In the genomic region with DNA sequence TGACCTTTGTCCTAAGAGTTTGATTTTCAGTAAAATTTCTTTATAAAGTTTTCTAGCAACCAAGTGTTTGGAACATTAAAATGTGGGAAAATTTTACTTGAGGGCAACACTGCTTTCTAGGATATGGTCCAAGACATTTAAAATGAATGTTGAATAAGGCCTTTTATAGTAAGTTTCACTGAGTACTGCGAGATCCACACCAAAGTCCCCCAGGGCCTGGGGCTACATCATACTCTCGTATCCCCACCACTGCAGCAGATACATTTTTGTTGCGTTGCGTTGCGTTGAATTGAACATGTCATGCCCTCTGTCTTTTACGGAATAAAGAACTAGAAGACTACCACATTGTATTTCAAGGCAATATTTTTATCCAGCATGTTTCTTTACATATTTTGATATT, we compare ENCODE assay signal across 32 cellular contexts. TPM values are rescaled to one million over a fixed set of nuclear protein-coding genes. Genes with fewer than 3 reads are reported as not detected.
"Had no signal": no experiment of that assay in that cellular context is flagged by ENCODE, and none has a peak within 500 bp of the region (broad histone marks: within the 10 kb centered on the region; RNA-seq: fewer than 3 reads in every experiment).

No MANE protein-coding gene starts in this region.

- H3K27me3 Mint-ChIP-seq: activated B cell treated with CpG ODN at 0.5 μM for 24 hours; activated CD8-positive, alpha-beta T cell treated with anti-CD3 and anti-CD28 coated beads for 36 hours; activated naive CD8-positive, alpha-beta T cell; activated T-helper 17 cell treated with anti-CD3 and anti-CD28 coated beads, Interleukin-2, amount 50 U/mL, for 72 hours; effector memory CD8-positive, alpha-beta T cell; T-helper 17 cell had no signal

- DNase-seq: activated B cell treated with CpG ODN at 0.5 μM for 24 hours; activated CD4-positive, alpha-beta T cell treated with anti-CD3 and anti-CD28 coated beads for 48 hours; activated CD4-positive, alpha-beta T cell treated with anti-CD3 and anti-CD28 coated beads, Interleukin-2, amount 50 U/mL, for 1 hour; activated CD4-positive, alpha-beta T cell treated with anti-CD3 and anti-CD28 coated beads, Interleukin-2, amount 50 U/mL, for 48 hours; activated CD8-positive, alpha-beta memory T cell treated with anti-CD3 and anti-CD28 coated beads for 24 hours; activated CD8-positive, alpha-beta T cell treated with anti-CD3 and anti-CD28 coated beads for 36 hours; activated effector memory CD4-positive, alpha-beta T cell treated with Interleukin-2 at 50 U/mL for 16 hours; activated gamma-delta T cell treated with Interleukin-2 at 50 U/mL for 16 hours; activated naive CD4-positive, alpha-beta T cell treated with anti-CD3 and anti-CD28 coated beads, Interleukin-2, amount 50 U/mL, for 16 hours; activated naive CD4-positive, alpha-beta T cell treated with Interleukin-2 at 50 U/mL for 16 hours; activated T-cell treated with anti-CD3 and anti-CD28 coated beads, Interleukin-2, amount 50 U/mL, for 4 hours; amygdala; aorta; body of pancreas; caudate nucleus; cortex of kidney; dermis blood vessel endothelial cell; effector CD4-positive, alpha-beta T cell; effector memory CD8-positive, alpha-beta T cell; foreskin fibroblast; gastrocnemius medialis; glutamatergic neuron; heart left ventricle; T-helper 1 cell; T-helper 17 cell; T1000; WERI-Rb-1 had no signal

- ATAC-seq: activated CD4-positive, CD25-positive, alpha-beta regulatory T cell treated with anti-CD3 and anti-CD28 coated beads, Interleukin-2, amount 50 U/mL, for 24 hours; activated CD8-positive, alpha-beta T cell treated with anti-CD3 and anti-CD28 coated beads for 36 hours; activated T-cell treated with anti-CD3 and anti-CD28 coated beads, Interleukin-2, amount 50 U/mL, for 4 hours; activated T-helper 17 cell treated with anti-CD3 and anti-CD28 coated beads, Interleukin-2, amount 50 U/mL, for 72 hours; body of pancreas; effector memory CD8-positive, alpha-beta T cell; esophagus mucosa; gastrocnemius medialis; heart left ventricle; T-helper 17 cell had no signal

- H3K9me3 Mint-ChIP-seq: activated CD8-positive, alpha-beta T cell treated with anti-CD3 and anti-CD28 coated beads for 36 hours; activated T-cell treated with anti-CD3 and anti-CD28 coated beads, Interleukin-2, amount 50 U/mL, for 4 hours; activated T-helper 17 cell treated with anti-CD3 and anti-CD28 coated beads, Interleukin-2, amount 50 U/mL, for 72 hours; effector memory CD8-positive, alpha-beta T cell; T-helper 2 cell treated with Interferon-gamma antibody and Interleukin-4, amounts not matched to agents 5 μg/mL and 100 μg/mL, for 36 hours had no signal

- H3K4me3 Mint-ChIP-seq: activated B cell treated with CpG ODN at 0.5 μM for 24 hours; activated CD8-positive, alpha-beta T cell treated with anti-CD3 and anti-CD28 coated beads for 36 hours; activated naive CD8-positive, alpha-beta T cell; activated T-cell treated with anti-CD3 and anti-CD28 coated beads, Interleukin-2, amount 50 U/mL, for 4 hours; activated T-helper 17 cell treated with anti-CD3 and anti-CD28 coated beads, Interleukin-2, amount 50 U/mL, for 72 hours; effector memory CD8-positive, alpha-beta T cell; T-helper 17 cell; T-helper 2 cell treated with Interferon-gamma antibody and Interleukin-4, amounts not matched to agents 5 μg/mL and 100 μg/mL, for 36 hours had no signal

- H3K27ac Mint-ChIP-seq: activated B cell treated with CpG ODN at 0.5 μM for 24 hours; activated CD8-positive, alpha-beta T cell treated with anti-CD3 and anti-CD28 coated beads for 36 hours; activated naive CD8-positive, alpha-beta T cell; activated T-helper 17 cell treated with anti-CD3 and anti-CD28 coated beads, Interleukin-2, amount 50 U/mL, for 72 hours; T-helper 17 cell; T-helper 2 cell treated with Interferon-gamma antibody and Interleukin-4, amounts not matched to agents 5 μg/mL and 100 μg/mL, for 36 hours had no signal

RNA-seq across cellular contexts. Expression of a gene that starts 44.5 kb away (rescaled TPM):
- total RNA-seq: activated B cell treated with CpG ODN at 0.5 μM for 24 hours had no signal
